ENCODE assay signal across 7 cellular contexts in genomic region chr9:138179003-138179402, GRCh38.
A peak's percentile ranks its signal among the peaks of the same experiment; 100 is the strongest.
DNase-seq lines count a peak whose midpoint lies in the region; TF ChIP-seq lines count a peak whose summit lies in the region.
"Not testable (repeated sequence)": the region's sequence is repeated elsewhere in the genome, so short reads cannot be mapped to it uniquely, and the experiment has no call there.

No MANE protein-coding gene starts in this region.

- not testable (repeated sequence) for H3K9ac ChIP-seq in endodermal cell (ENCODE audit: extremely low read depth, low read length, poor library complexity, severe bottlenecking); neural progenitor cell

- H3K36me3 Mint-ChIP-seq in endodermal cell (ENCODE audit: low read depth), result peaks cover 14% of the 10 kb centered on the region
- not testable (repeated sequence) for H3K36me3 Mint-ChIP-seq in neural progenitor cell

- not testable (repeated sequence) for H3K36me3 ChIP-seq in WERI-Rb-1; endodermal cell (ENCODE audit: control insufficient read depth, insufficient read depth, low read length); neural progenitor cell

- H3K4me3 Mint-ChIP-seq in endodermal cell, neural progenitor cell: not testable (repeated sequence)

- DNase-seq in AG20443 (ENCODE audit: low spot score), result peak; percentile 6
- peak; percentile 8 for DNase-seq in GM20000 (ENCODE audit: low spot score)
- peak; percentile 28 for DNase-seq in NAMALWA (ENCODE audit: low spot score)
- DNase-seq in WERI-Rb-1; neural progenitor cell (ENCODE audit: low spot score): not testable (repeated sequence)
- peak; percentile 71 for DNase-seq in endodermal cell
- DNase-seq in islet precursor cell, result peak; percentile 55

- peaks cover 26% of the 10 kb centered on the region for H3K9me3 Mint-ChIP-seq in endodermal cell
- not testable (repeated sequence) for H3K9me3 Mint-ChIP-seq in neural progenitor cell

- not testable (repeated sequence) for H3K27ac Mint-ChIP-seq in endodermal cell, neural progenitor cell

- H3K79me2 ChIP-seq in neural progenitor cell (ENCODE audit: low read depth), result not testable (repeated sequence)

- not testable (repeated sequence) for H3K27ac ChIP-seq in WERI-Rb-1; endodermal cell (ENCODE audit: low read depth, low read length); neural progenitor cell

- H3K27me3 ChIP-seq in WERI-Rb-1 (ENCODE audit: insufficient read depth, low read depth, severe bottlenecking); endodermal cell (ENCODE audit: control insufficient read depth, insufficient read depth, low read length, poor library complexity, severe bottlenecking); neural progenitor cell: not testable (repeated sequence)

- WGBS in endodermal cell (ENCODE audit: insufficient coverage in 1 of 2, insufficient read length in 1 of 2), 2 experiments, result 70 to 80% methylated on average over 4 of the region's 4 CpGs

- TF ChIP-seq CTCF in GM20000 (IDR thresholded peaks at IDR 0.05; ENCODE audit: extremely low read depth, missing control alignments), result not testable (repeated sequence)
- TF ChIP-seq CTCF in WERI-Rb-1 (IDR thresholded peaks at IDR 0.05; ENCODE audit: low read depth, low read length) (0 out of 2 replicates have a peak, but pooled peaks have one; percentile 18), endodermal cell (conservative IDR thresholded peaks at IDR 0.05) (peak; percentile 60), neural progenitor cell (IDR thresholded peaks at IDR 0.05) (peak; percentile 8)

- H3F3A ChIP-seq in neural progenitor cell (ENCODE audit: low read depth), result not testable (repeated sequence)

- H3K4me1 Mint-ChIP-seq in endodermal cell, result peaks cover 15% of the 10 kb centered on the region
- H3K4me1 Mint-ChIP-seq in neural progenitor cell, result not testable (repeated sequence)

- peaks cover 16% of the 10 kb centered on the region for H3K27me3 Mint-ChIP-seq in endodermal cell (ENCODE audit: insufficient read depth)
- H3K27me3 Mint-ChIP-seq in neural progenitor cell (ENCODE audit: insufficient read depth, low read depth), result not testable (repeated sequence)

- H2AFZ ChIP-seq in neural progenitor cell (replicated peaks), result not testable (repeated sequence)

- not testable (repeated sequence) for H4K20me1 ChIP-seq in neural progenitor cell (ENCODE audit: low read depth)

- H3K4me1 ChIP-seq in endodermal cell (ENCODE audit: control insufficient read depth, insufficient read depth, low read length); neural progenitor cell: not testable (repeated sequence)

- not testable (repeated sequence) for H3K4me2 ChIP-seq in neural progenitor cell

- not testable (repeated sequence) for H3K4me3 ChIP-seq in WERI-Rb-1 (ENCODE audit: low read depth, low read length); endodermal cell (ENCODE audit: low read length); neural progenitor cell

- H3K9me3 ChIP-seq in WERI-Rb-1 (ENCODE audit: severe bottlenecking); endodermal cell (ENCODE audit: control insufficient read depth, low read length); neural progenitor cell (ENCODE audit: low read depth): not testable (repeated sequence)
